ENCODE assay signal across 14 cellular contexts in genomic region chr3:13149331-13150203, GRCh38.
DNase-seq lines count a peak whose midpoint lies in the region; ATAC-seq and TF ChIP-seq lines count a peak whose summit lies in the region.
"Had no signal": no experiment of that assay in that cellular context is flagged by ENCODE, and none has a peak within 500 bp of the region (broad histone marks: within the 10 kb centered on the region; RNA-seq: fewer than 3 reads in every experiment).

No MANE protein-coding gene starts in this region.

- H3K9me3 Mint-ChIP-seq in CD4-positive, alpha-beta T cell: no peaks in the 10 kb centered on the region
- H3K9me3 Mint-ChIP-seq in HFFc6: peaks cover under 1% of the 10 kb centered on the region
- peaks cover 5% of the 10 kb centered on the region for H3K9me3 Mint-ChIP-seq in activated naive CD8-positive, alpha-beta T cell treated with anti-CD3 and anti-CD28 coated beads, Interleukin-2, amount 10 ng/mL, durations not matched to agents 7 days and 5 days
- H3K9me3 Mint-ChIP-seq in natural killer cell treated with Interleukin-12 subunit alpha and Interleukin-12 subunit beta and Interleukin-15 and Interleukin-18, amount 100 ng/mL, for 72 hours: peaks cover 2% of the 10 kb centered on the region
- no peaks in the 10 kb centered on the region for H3K9me3 Mint-ChIP-seq in type B pancreatic cell

- H3K4me3 Mint-ChIP-seq in CD4-positive, alpha-beta T cell: peak overlapping the region; percentile 62
- H3K4me3 Mint-ChIP-seq in HFFc6 (peak overlapping the region; percentile 34; the same call in 1 of the 2 replicates), type B pancreatic cell (no peak overlapping the region)
- H3K4me3 Mint-ChIP-seq in activated naive CD8-positive, alpha-beta T cell treated with anti-CD3 and anti-CD28 coated beads, Interleukin-2, amount 10 ng/mL, durations not matched to agents 7 days and 5 days: peak overlapping the region; percentile 55
- H3K4me3 Mint-ChIP-seq in natural killer cell treated with Interleukin-12 subunit alpha and Interleukin-12 subunit beta and Interleukin-15 and Interleukin-18, amount 100 ng/mL, for 72 hours: no peak overlapping the region

- CTCF ChIA-PET in CD4-positive, alpha-beta T cell (lab: Charles Lee): no interaction called here

- no peaks in the 10 kb centered on the region for H3K27me3 Mint-ChIP-seq in CD4-positive, alpha-beta T cell
- H3K27me3 Mint-ChIP-seq in HFFc6 (ENCODE audit: insufficient read depth): peaks cover 34% of the 10 kb centered on the region
- H3K27me3 Mint-ChIP-seq in activated naive CD8-positive, alpha-beta T cell treated with anti-CD3 and anti-CD28 coated beads, Interleukin-2, amount 10 ng/mL, durations not matched to agents 7 days and 5 days: peaks cover 1% of the 10 kb centered on the region
- H3K27me3 Mint-ChIP-seq in natural killer cell treated with Interleukin-12 subunit alpha and Interleukin-12 subunit beta and Interleukin-15 and Interleukin-18, amount 100 ng/mL, for 72 hours: peaks cover 3 to 10% of the 10 kb centered on the region in 2 donors
- H3K27me3 Mint-ChIP-seq in type B pancreatic cell: peaks cover 8% of the 10 kb centered on the region

- no peak for ATAC-seq in CD4-positive, alpha-beta T cell (ENCODE audit: poor library complexity)
- ATAC-seq in activated naive CD8-positive, alpha-beta T cell treated with anti-CD3 and anti-CD28 coated beads, Interleukin-2, amount 10 ng/mL, durations not matched to agents 7 days and 5 days (ENCODE audit: low read depth): peak; percentile 64
- peak in 1 of 2 donors; percentile 45 for ATAC-seq in natural killer cell treated with Interleukin-12 subunit alpha and Interleukin-12 subunit beta and Interleukin-15 and Interleukin-18, amount 100 ng/mL, for 72 hours
- no peak for ATAC-seq in GM18520 (IDR thresholded peaks at IDR 0.05; ENCODE audit: unreplicated experiment)
- ATAC-seq: HCT116 had no signal

- H3K4me1 Mint-ChIP-seq in CD4-positive, alpha-beta T cell (ENCODE audit: low read depth): peaks cover 7% of the 10 kb centered on the region
- 0 out of 2 replicates have a peak, but pooled peaks cover 5% of the 10 kb centered on the region for H3K4me1 Mint-ChIP-seq in HFFc6 (ENCODE audit: low read depth)
- peaks cover 7% of the 10 kb centered on the region for H3K4me1 Mint-ChIP-seq in activated naive CD8-positive, alpha-beta T cell treated with anti-CD3 and anti-CD28 coated beads, Interleukin-2, amount 10 ng/mL, durations not matched to agents 7 days and 5 days
- H3K4me1 Mint-ChIP-seq in natural killer cell treated with Interleukin-12 subunit alpha and Interleukin-12 subunit beta and Interleukin-15 and Interleukin-18, amount 100 ng/mL, for 72 hours (ENCODE audit: low read depth in 2 of 2): peaks cover 5 to 6% of the 10 kb centered on the region in 2 donors
- no peaks in the 10 kb centered on the region for H3K4me1 Mint-ChIP-seq in type B pancreatic cell (ENCODE audit: unreplicated experiment)

- TF ChIP-seq POLR2A in vagina (IDR thresholded peaks at IDR 0.05) (no peak), testis (IDR thresholded peaks at IDR 0.05) (no peak)

- H3K4me1 ChIP-seq in vagina (no peaks in the 10 kb centered on the region), testis (no peaks in the 10 kb centered on the region)
- H3K4me1 ChIP-seq: adrenal gland had no signal

- WGBS in testis, 2 donors: 70 to 76% methylated on average over 18 to 20 of the region's 20 CpGs

- no peaks in the 10 kb centered on the region for H3K27me3 ChIP-seq in CD4-positive, alpha-beta T cell (ENCODE audit: control insufficient read depth, insufficient read depth, low read length)
- H3K27me3 ChIP-seq in vagina: no peaks in the 10 kb centered on the region
- no peaks in the 10 kb centered on the region for H3K27me3 ChIP-seq in testis
- H3K27me3 ChIP-seq: adrenal gland, dorsolateral prefrontal cortex had no signal

- no peaks in the 10 kb centered on the region for H3K9me3 ChIP-seq in CD4-positive, alpha-beta T cell (ENCODE audit: control insufficient read depth, low read length)
- no peaks in the 10 kb centered on the region for H3K9me3 ChIP-seq in vagina
- H3K9me3 ChIP-seq in testis: no peaks in the 10 kb centered on the region
- H3K9me3 ChIP-seq: adrenal gland had no signal

- no peak overlapping the region for H3K27ac ChIP-seq in CD4-positive, alpha-beta T cell (ENCODE audit: low read depth, low read length)
- H3K27ac ChIP-seq in vagina (no peak overlapping the region), testis (no peak overlapping the region)
- H3K27ac ChIP-seq: adrenal gland, dorsolateral prefrontal cortex, SK-N-MC had no signal

- H3K36me3 ChIP-seq in vagina (no peaks in the 10 kb centered on the region), testis (ENCODE audit: low read depth, missing control alignments) (no peaks in the 10 kb centered on the region)
- H3K36me3 ChIP-seq: adrenal gland had no signal

- intact Hi-C loops in CD4-positive, alpha-beta T cell (cut with DNase I, micrococcal nuclease): no loop called here
- intact Hi-C loops in vagina (cut with DNase I): no loop called here
- intact Hi-C loops in testis (cut with DNase I; ENCODE audit: low total_unique reads): no loop called here

- peak in 1 of 10 experiments; percentile 31 for DNase-seq in CD4-positive, alpha-beta T cell
- DNase-seq in HFFc6 (no peak), vagina (ENCODE audit: extremely low spot score in 2 of 2) (no peak), type B pancreatic cell (ENCODE audit: extremely low spot score, unreplicated experiment) (no peak), testis (no peak)
- DNase-seq in activated naive CD8-positive, alpha-beta T cell treated with anti-CD3 and anti-CD28 coated beads, Interleukin-2, amount 10 ng/mL, durations not matched to agents 7 days and 5 days: no peak
- no peak for DNase-seq in natural killer cell treated with Interleukin-12 subunit alpha and Interleukin-12 subunit beta and Interleukin-15 and Interleukin-18, amount 100 ng/mL, for 72 hours (ENCODE audit: low spot score)
- DNase-seq: adrenal gland; GF-D8; stimulated activated CD4-positive, alpha-beta T cell treated with anti-CD3 and anti-CD28 coated beads, Interleukin-2, amount 100 ng/mL, for 48 hours had no signal

- no peak overlapping the region for H3K27ac Mint-ChIP-seq in CD4-positive, alpha-beta T cell
- no peak overlapping the region for H3K27ac Mint-ChIP-seq in HFFc6
- peak overlapping the region; percentile 96 for H3K27ac Mint-ChIP-seq in activated naive CD8-positive, alpha-beta T cell treated with anti-CD3 and anti-CD28 coated beads, Interleukin-2, amount 10 ng/mL, durations not matched to agents 7 days and 5 days
- peak overlapping the region; percentile 72 to 90 for H3K27ac Mint-ChIP-seq in natural killer cell treated with Interleukin-12 subunit alpha and Interleukin-12 subunit beta and Interleukin-15 and Interleukin-18, amount 100 ng/mL, for 72 hours
- no peak overlapping the region for H3K27ac Mint-ChIP-seq in type B pancreatic cell

- no peak overlapping the region for H3K4me3 ChIP-seq in vagina
- H3K4me3 ChIP-seq in testis: no peak overlapping the region
- H3K4me3 ChIP-seq: adrenal gland, dorsolateral prefrontal cortex, SK-N-MC had no signal

- POLR2A ChIA-PET in CD4-positive, alpha-beta T cell (lab: Charles Lee): no interaction called here
- POLR2A ChIA-PET in activated naive CD8-positive, alpha-beta T cell treated with anti-CD3 and anti-CD28 coated beads, Interleukin-2, amount 10 ng/mL, durations not matched to agents 7 days and 5 days (lab: Charles Lee): no interaction called here

- no peak for TF ChIP-seq CTCF in CD4-positive, alpha-beta T cell (IDR thresholded peaks at IDR 0.05)
- no peak for TF ChIP-seq CTCF in HFFc6 (IDR thresholded peaks at IDR 0.05)
- no peak for TF ChIP-seq CTCF in vagina (IDR thresholded peaks at IDR 0.05)
- TF ChIP-seq CTCF in type B pancreatic cell (conservative IDR thresholded peaks at IDR 0.05): no peak
- TF ChIP-seq CTCF in testis (IDR thresholded peaks at IDR 0.05): no peak

- H3K36me3 Mint-ChIP-seq in CD4-positive, alpha-beta T cell (ENCODE audit: low read depth): no peaks in the 10 kb centered on the region
- H3K36me3 Mint-ChIP-seq in HFFc6 (ENCODE audit: low read depth): peaks cover 1% of the 10 kb centered on the region; the same call in 1 of the 2 replicates
- H3K36me3 Mint-ChIP-seq in activated naive CD8-positive, alpha-beta T cell treated with anti-CD3 and anti-CD28 coated beads, Interleukin-2, amount 10 ng/mL, durations not matched to agents 7 days and 5 days: peaks cover 4% of the 10 kb centered on the region
- peaks cover 3% of the 10 kb centered on the region for H3K36me3 Mint-ChIP-seq in natural killer cell treated with Interleukin-12 subunit alpha and Interleukin-12 subunit beta and Interleukin-15 and Interleukin-18, amount 100 ng/mL, for 72 hours
- no peaks in the 10 kb centered on the region for H3K36me3 Mint-ChIP-seq in type B pancreatic cell

Comparison
In these comparisons a context has a peak if more than half of its experiments do, and no peak if none do; other contexts are left out.
1. H3K27ac Mint-ChIP-seq: peak in activated naive CD8-positive, alpha-beta T cell treated with anti-CD3 and anti-CD28 coated beads, Interleukin-2, amount 10 ng/mL, durations not matched to agents 7 days and 5 days (single experiment) and natural killer cell treated with Interleukin-12 subunit alpha and Interleukin-12 subunit beta and Interleukin-15 and Interleukin-18, amount 100 ng/mL, for 72 hours (2 of 2); none in CD4-positive, alpha-beta T cell (single experiment), HFFc6 (single experiment) and type B pancreatic cell (single experiment).
2. H3K4me3 Mint-ChIP-seq: peak in CD4-positive, alpha-beta T cell (single experiment), HFFc6 (single experiment) and activated naive CD8-positive, alpha-beta T cell treated with anti-CD3 and anti-CD28 coated beads, Interleukin-2, amount 10 ng/mL, durations not matched to agents 7 days and 5 days (single experiment); none in natural killer cell treated with Interleukin-12 subunit alpha and Interleukin-12 subunit beta and Interleukin-15 and Interleukin-18, amount 100 ng/mL, for 72 hours (single experiment) and type B pancreatic cell (single experiment).